9 cellular contexts compared by ENCODE assay signal in the genomic region with DNA sequence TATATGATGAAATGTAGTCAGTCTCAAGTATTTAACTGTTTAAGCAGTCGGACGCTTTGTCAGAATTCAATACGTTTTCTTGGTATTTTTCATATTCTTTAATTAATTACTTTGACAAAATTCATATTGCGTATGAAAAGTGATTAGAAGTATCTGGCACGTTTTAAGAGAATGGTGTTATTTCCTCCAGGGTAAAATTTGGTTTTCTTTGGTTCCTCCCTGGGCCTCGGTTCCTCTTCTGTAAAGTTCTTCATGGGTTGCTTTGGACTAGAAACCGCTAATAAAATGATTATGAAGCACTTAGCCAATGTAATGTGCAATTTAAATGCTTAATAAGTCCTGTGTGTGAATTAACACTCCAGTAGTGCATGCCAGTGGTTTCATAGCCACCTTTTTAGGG. TPM values are rescaled to one million over a fixed set of nuclear protein-coding genes. Genes with fewer than 3 reads are reported as not detected.
DNase-seq lines count a peak whose midpoint lies in the region; ATAC-seq and TF ChIP-seq lines count a peak whose summit lies in the region.
"Had no signal": no experiment of that assay in that cellular context is flagged by ENCODE, and none has a peak within 500 bp of the region (broad histone marks: within the 10 kb centered on the region; RNA-seq: fewer than 3 reads in every experiment).

No MANE protein-coding gene starts in this region.

- TF ChIP-seq CTCF in BE2C (IDR thresholded peaks at IDR 0.05; ENCODE audit: low read depth, low read length) (no peak), breast epithelium (IDR thresholded peaks at IDR 0.05) (no peak)

- H3K27me3 Mint-ChIP-seq in naive B cell: no peaks in the 10 kb centered on the region

- H3K9me3 ChIP-seq in BE2C (no peaks in the 10 kb centered on the region), HUES64 (ENCODE audit: insufficient read depth, low read depth, low read length) (no peaks in the 10 kb centered on the region), breast epithelium (no peaks in the 10 kb centered on the region)
- H3K9me3 ChIP-seq: prostate gland had no signal

- peaks cover 28 to 50% (median 45%) of the 10 kb centered on the region in 3 donors for H3K4me1 Mint-ChIP-seq in naive B cell

- H3K4me3 ChIP-seq in BE2C (ENCODE audit: low read depth, low read length) (peak overlapping the region; percentile 90), HUES64 (ENCODE audit: low read length) (peak overlapping the region; percentile 79), breast epithelium (peak overlapping the region; percentile 80 to 90 (median 89))

- H3K27ac Mint-ChIP-seq in naive B cell: peak overlapping the region in 3 of 6 donors; percentile 89 to 97 (median 97)

- no peaks in the 10 kb centered on the region for H3K9me3 Mint-ChIP-seq in naive B cell

- TF ChIP-seq POLR2A in breast epithelium (IDR thresholded peaks at IDR 0.05): no peak

- H3K4me1 ChIP-seq in BE2C: peaks cover 7% of the 10 kb centered on the region
- peaks cover 22% of the 10 kb centered on the region for H3K4me1 ChIP-seq in HUES64 (ENCODE audit: insufficient read depth, low read length)
- no peaks in the 10 kb centered on the region for H3K4me1 ChIP-seq in breast epithelium
- H3K4me1 ChIP-seq: prostate gland had no signal

- no peaks in the 10 kb centered on the region for H3K27me3 ChIP-seq in BE2C
- no peaks in the 10 kb centered on the region for H3K27me3 ChIP-seq in HUES64 (ENCODE audit: insufficient read depth, low read length)
- H3K27me3 ChIP-seq in breast epithelium: no peaks in the 10 kb centered on the region

- 53% methylated on average over 4 of the region's 7 CpGs for WGBS in HUES64

- H3K4me3 Mint-ChIP-seq in naive B cell: peak overlapping the region; percentile 90 to 100 (median 97)

- no peak for DNase-seq in BE2C
- DNase-seq in breast epithelium (ENCODE audit: low spot score in 2 of 2): no peak
- DNase-seq in naive B cell: peak; percentile 21
- no peak for DNase-seq in HK-2 (ENCODE audit: unreplicated experiment)
- no peak for DNase-seq in LoVo (ENCODE audit: low spot score)
- DNase-seq in mucosa of gallbladder (ENCODE audit: low spot score): no peak
- no peak for DNase-seq in posterior vena cava (ENCODE audit: low spot score)

- H3K9ac ChIP-seq in HUES64 (ENCODE audit: low read depth, low read length): peak overlapping the region; percentile 69; the same call in 1 of the 2 replicates

- ATAC-seq in naive B cell (ENCODE audit: low read depth in 2 of 2): no peak

- H3K27ac ChIP-seq in HUES64 (ENCODE audit: low read depth, low read length): no peak overlapping the region
- peak overlapping the region in 1 of 2 donors; percentile 94 for H3K27ac ChIP-seq in breast epithelium

- H3K36me3 ChIP-seq in BE2C (no peaks in the 10 kb centered on the region), HUES64 (ENCODE audit: insufficient read depth, low read length) (no peaks in the 10 kb centered on the region), breast epithelium (no peaks in the 10 kb centered on the region)
- H3K36me3 ChIP-seq: prostate gland had no signal

- H3K36me3 Mint-ChIP-seq in naive B cell: no peaks in the 10 kb centered on the region

- intact Hi-C loops in breast epithelium (cut with DNase I; ENCODE audit: low total_unique reads): no loop called here
- intact Hi-C loops in posterior vena cava (cut with DNase I): loop anchor here in 1 of 2 donors (5.0 kb wide), 1 partner anchor 115 kb away; no protein-coding TSS in a partner anchor

RNA-seq across cellular contexts. Expression of a gene that starts 1.5 kb away (rescaled TPM):
- 6.5 TPM for polyA plus RNA-seq in BE2C (2012; ENCODE audit: insufficient read depth, insufficient read length, low read depth)
- 20.5 TPM for polyA plus RNA-seq in HUES64 (2013, experiment 1 of 2)
- polyA plus RNA-seq in HUES64 (2013, experiment 2 of 2): 22.9 TPM
- total RNA-seq in breast epithelium (10 to 100 TPM; 13.1 to 17.0 (median 14.3) TPM), mucosa of gallbladder (15.6 TPM), posterior vena cava (10 to 100 TPM; 23.3 to 32.8 TPM)
- polyA plus RNA-seq in naive B cell (ENCODE audit: low read depth in 6 of 6): 10 to 100 TPM in 5 of 6 donors, 1 to 10 TPM in 1; 8.3 to 22.0 (median 14.4) TPM

RNA-seq across cellular contexts. Expression of a gene that starts 22.3 kb away (rescaled TPM):
- not detected for polyA plus RNA-seq in BE2C (2012; ENCODE audit: insufficient read depth, insufficient read length, low read depth)
- polyA plus RNA-seq in HUES64 (2013, experiment 1 of 2): not detected
- polyA plus RNA-seq in HUES64 (2013, experiment 2 of 2): not detected
- total RNA-seq in breast epithelium: 1 to 10 TPM in 2 of 3 donors, under 1 TPM in 1; 0.32 to 2.6 (median 1.2) TPM
- not detected for polyA plus RNA-seq in naive B cell (ENCODE audit: low read depth in 6 of 6)
- 107 TPM for total RNA-seq in mucosa of gallbladder
- under 1 TPM in 1 of 2 donors, not detected in 1; 0.14 TPM for total RNA-seq in posterior vena cava
- total RNA-seq: prostate gland had no signal

RNA-seq across cellular contexts. Expression of a gene that starts 39.1 kb away (rescaled TPM):
- 6.8 TPM for polyA plus RNA-seq in BE2C (2012; ENCODE audit: insufficient read depth, insufficient read length, low read depth)
- polyA plus RNA-seq in HUES64 (2013, experiment 1 of 2): 7.5 TPM
- polyA plus RNA-seq in HUES64 (2013, experiment 2 of 2): 10.0 TPM
- total RNA-seq in breast epithelium: 10 to 100 TPM; 11.5 to 16.1 (median 13.3) TPM
- 1 to 10 TPM; 2.1 to 4.1 (median 2.8) TPM for polyA plus RNA-seq in naive B cell (ENCODE audit: low read depth in 6 of 6)
- total RNA-seq in mucosa of gallbladder: 24.6 TPM
- 10 to 100 TPM; 14.9 to 23.9 TPM for total RNA-seq in posterior vena cava

RNA-seq across cellular contexts. Expression of a gene that starts 58.8 kb away (rescaled TPM):
- polyA plus RNA-seq in BE2C (2012; ENCODE audit: insufficient read depth, insufficient read length, low read depth): 1.5 TPM
- polyA plus RNA-seq in HUES64 (2013, experiment 1 of 2): 0.35 TPM
- polyA plus RNA-seq in HUES64 (2013, experiment 2 of 2): 0.25 TPM
- total RNA-seq in breast epithelium: under 1 TPM in 1 of 3 donors, not detected in 2; 0.16 TPM
- polyA plus RNA-seq in naive B cell (ENCODE audit: low read depth in 6 of 6): not detected
- 0.17 TPM for total RNA-seq in mucosa of gallbladder
- total RNA-seq in posterior vena cava: under 1 TPM; 0.23 to 0.43 TPM

Comparison
In these comparisons a context has a peak if more than half of its experiments do, and no peak if none do; other contexts are left out.
1. RNA of a gene that starts 22.3 kb away (total RNA-seq): 107 TPM in mucosa of gallbladder (single experiment); 0.32 to 2.6 TPM in breast epithelium and 0.14 TPM in posterior vena cava; every median in the first group is over 10 times any median in the second.
2. Peak in every context shown above with its lines, with median percentiles within 50 percentile points of each other: H3K4me3 ChIP-seq.